8 cellular contexts compared by ENCODE assay signal in genomic region chr11:65419460-65419772, GRCh38. TPM values are rescaled to one million over a fixed set of nuclear protein-coding genes. Genes with fewer than 3 reads are reported as not detected.
DNase-seq lines count a peak whose midpoint lies in the region; ATAC-seq and TF ChIP-seq lines count a peak whose summit lies in the region.

No MANE protein-coding gene starts in this region.

- H4K91ac ChIP-seq in H9 (ENCODE audit: insufficient read length, low read depth, low read length), result peak overlapping the region; percentile 85

- H3K79me2 ChIP-seq in H9 (ENCODE audit: insufficient read depth, low read length), result peaks cover 2% of the 10 kb centered on the region; the same call in 1 of the 2 replicates

- peaks cover 11% of the 10 kb centered on the region for H3K27me3 Mint-ChIP-seq in H9 (ENCODE audit: low read depth)
- H3K27me3 Mint-ChIP-seq in activated CD4-positive, alpha-beta memory T cell treated with anti-CD3 and anti-CD28 coated beads for 36 hours, result peaks cover 16% of the 10 kb centered on the region

- no CpG with 5 or more reads among the region's 7 CpGs for WGBS in H9 (ENCODE audit: extremely low coverage, insufficient read length, low lambda C conversion rate)
- 16 to 31% (median 21%) methylated on average over 4 to 7 of the region's 7 CpGs for WGBS in heart left ventricle, 4 donors

- no peak overlapping the region for H3K56ac ChIP-seq in H9 (ENCODE audit: insufficient read length, low read depth, low read length)

- no peak overlapping the region for H2BK120ac ChIP-seq in H9 (ENCODE audit: low read depth, low read length, poor library complexity, severe bottlenecking)

- H4K8ac ChIP-seq in H9 (replicated peaks; ENCODE audit: insufficient read length, low read depth, low read length), result no peak overlapping the region

- H3K18ac ChIP-seq in H9 (ENCODE audit: insufficient read length, low read depth, low read length), result peak overlapping the region; percentile 79

- no peak overlapping the region for H3K4me2 ChIP-seq in H9 (ENCODE audit: insufficient read depth, insufficient read length, low read length)

- ATAC-seq in heart left ventricle (no peak), HG03045 (IDR thresholded peaks at IDR 0.05; ENCODE audit: unreplicated experiment) (no peak), GM18520 (IDR thresholded peaks at IDR 0.05; ENCODE audit: unreplicated experiment) (no peak)

- H3K4ac ChIP-seq in H9 (ENCODE audit: low read depth, low read length), result no peak overlapping the region; the same call in 1 of the 2 replicates

- peak overlapping the region in 1 of 2 experiments; percentile 74; a peak in 2 of 5 replicates for H3K4me3 Mint-ChIP-seq in H9
- H3K4me3 Mint-ChIP-seq in activated CD4-positive, alpha-beta memory T cell treated with anti-CD3 and anti-CD28 coated beads for 36 hours, result peak overlapping the region; percentile 97

- H4K20me1 ChIP-seq in H9 (ENCODE audit: control insufficient read depth, insufficient read depth, insufficient read length), result peaks cover 2% of the 10 kb centered on the region

- H3K27ac Mint-ChIP-seq in H9, result peak overlapping the region; percentile 100; a peak in 6 of 7 replicates
- H3K27ac Mint-ChIP-seq in activated CD4-positive, alpha-beta memory T cell treated with anti-CD3 and anti-CD28 coated beads for 36 hours, result peak overlapping the region; percentile 100

- H3K79me1 ChIP-seq in H9 (ENCODE audit: insufficient read depth, low read depth, low read length, poor library complexity, severe bottlenecking), result no peaks in the 10 kb centered on the region

- peaks cover 13% of the 10 kb centered on the region for H3K23me2 ChIP-seq in H9 (ENCODE audit: insufficient read length, low read depth, low read length, poor library complexity, severe bottlenecking)

- no peak overlapping the region for H4K5ac ChIP-seq in H9 (ENCODE audit: insufficient read length, low read depth, low read length)

- H3K9me3 ChIP-seq in H9 (ENCODE audit: control insufficient read depth, low read depth, low read length) (no peaks in the 10 kb centered on the region), heart left ventricle (no peaks in the 10 kb centered on the region)

- CTCF ChIA-PET in activated CD4-positive, alpha-beta memory T cell treated with anti-CD3 and anti-CD28 coated beads for 36 hours (lab: Charles Lee), result interaction anchor here (1.1 to 11.8 kb wide), 6 partner anchors 38 to 168 kb away, joined by 3 to 257 read pairs (median 22); partner anchors contain the start of genes MALAT1 and SLC25A45

- H3K4me3 ChIP-seq in heart left ventricle, result peak overlapping the region; percentile 6 to 96 (median 82)
- H3K4me3 ChIP-seq in skeletal muscle cell (ENCODE audit: low read depth, low read length), result peak overlapping the region; percentile 32

- no peak overlapping the region for H2BK15ac ChIP-seq in H9 (ENCODE audit: low read depth, low read length)

- TF ChIP-seq CTCF in H9 (conservative IDR thresholded peaks at IDR 0.05) (no peak), heart left ventricle (IDR thresholded peaks at IDR 0.05) (no peak)

- no peaks in the 10 kb centered on the region for H3K27me3 ChIP-seq in H9 (ENCODE audit: insufficient read depth, low read length)
- no peaks in the 10 kb centered on the region for H3K27me3 ChIP-seq in heart left ventricle

- DNase-seq in H9 (no peak), heart left ventricle (peak in 2 of 5 donors; percentile 38 to 61), skeletal muscle cell (ENCODE audit: low read depth) (no peak), NCI-H1105 treated with DMSO at 0.1 percent for 48 hours (lab: John Stamatoyannopoulos, UW) (no peak)
- DNase-seq in activated CD4-positive, alpha-beta memory T cell treated with anti-CD3 and anti-CD28 coated beads for 36 hours, result no peak
- DNase-seq in stimulated activated CD4-positive, alpha-beta T cell treated with anti-CD3 and anti-CD28 coated beads, Interleukin-2, amount 100 ng/mL, for 48 hours, result no peak

- H3K36me3 ChIP-seq in heart left ventricle, result peaks cover 0 to 16% (median 6%) of the 10 kb centered on the region in 9 donors

- H3K27ac ChIP-seq in H9 (ENCODE audit: insufficient read length, low read depth, low read length) (peak overlapping the region; percentile 82), heart left ventricle (peak overlapping the region; percentile 98 to 100 (median 100))

- no peak overlapping the region for H3T11ph ChIP-seq in H9 (ENCODE audit: low read length)

- intact Hi-C loops in activated CD4-positive, alpha-beta memory T cell treated with anti-CD3 and anti-CD28 coated beads for 36 hours (cut with micrococcal nuclease), result no loop called here
- intact Hi-C loops in heart left ventricle (cut with DNase I), result loop anchor here in 9 of 10 donors (1.0 to 10.0 kb wide), 7 partner anchors 37 to 88 kb away; partner anchors contain the start of gene SLC25A45 (in 4 of the 9)

- H2BK5ac ChIP-seq in H9 (ENCODE audit: insufficient read length, low read length), result no peak overlapping the region

- peaks cover 72 to 81% of the 10 kb centered on the region in 2 experiments for H3K4me1 Mint-ChIP-seq in H9
- peaks cover 49% of the 10 kb centered on the region for H3K4me1 Mint-ChIP-seq in activated CD4-positive, alpha-beta memory T cell treated with anti-CD3 and anti-CD28 coated beads for 36 hours (ENCODE audit: low read depth)

- peak overlapping the region; percentile 12 for H3K9ac ChIP-seq in H9 (ENCODE audit: extremely low read depth, insufficient read length, low read length)

- H2AK5ac ChIP-seq in H9 (ENCODE audit: insufficient read length, low read length), result no peak overlapping the region

- no peaks in the 10 kb centered on the region for H3K36me3 Mint-ChIP-seq in H9 (ENCODE audit: insufficient read depth in 1 of 3, low read depth in 3 of 3)
- H3K36me3 Mint-ChIP-seq in activated CD4-positive, alpha-beta memory T cell treated with anti-CD3 and anti-CD28 coated beads for 36 hours, result peaks cover 40% of the 10 kb centered on the region

- H3K9me3 Mint-ChIP-seq in H9, result no peaks in the 10 kb centered on the region; a peak in 2 of 5 replicates
- peaks cover 11% of the 10 kb centered on the region for H3K9me3 Mint-ChIP-seq in activated CD4-positive, alpha-beta memory T cell treated with anti-CD3 and anti-CD28 coated beads for 36 hours

- no peak overlapping the region for H3K23ac ChIP-seq in H9 (ENCODE audit: insufficient read length, low read depth, low read length)

- POLR2A ChIA-PET in activated CD4-positive, alpha-beta memory T cell treated with anti-CD3 and anti-CD28 coated beads for 36 hours (lab: Charles Lee), result interaction anchor here (0.9 to 17.4 kb wide), 17 partner anchors 8 to 196 kb away, joined by 3 to 4089 read pairs (median 6); partner anchors contain the start of genes EHBP1L1, MALAT1, PCNX3 and POLA2

- H3K4me1 ChIP-seq in H9 (ENCODE audit: insufficient read depth, low read length) (peaks cover 13% of the 10 kb centered on the region), heart left ventricle (peaks cover 11 to 68% (median 55%) of the 10 kb centered on the region in 12 donors)

- no peak overlapping the region for H2AFZ ChIP-seq in H9 (ENCODE audit: low read length)

- peak overlapping the region; percentile 79 for H2BK12ac ChIP-seq in H9 (ENCODE audit: insufficient read length, low read depth, low read length)

- H3K14ac ChIP-seq in H9 (ENCODE audit: insufficient read depth, low read length), result peak overlapping the region; percentile 74

- TF ChIP-seq POLR2A in heart left ventricle (IDR thresholded peaks at IDR 0.05), result no peak

- no peak overlapping the region for H2BK20ac ChIP-seq in H9 (ENCODE audit: low read depth, low read length, poor library complexity, severe bottlenecking)

RNA-seq across cellular contexts. Expression of gene NEAT1, which starts 3.2 kb away (rescaled TPM):
- total RNA-seq in H9 (2021) (11.1 and 12.7 TPM in 2 replicates), heart left ventricle (100 to 1,000 TPM in 7 of 9 donors, 10 to 100 TPM in 2; 17.0 to 760 (median 507) TPM)
- 100 to 1,000 TPM; 593 to 683 TPM for total RNA-seq in activated CD4-positive, alpha-beta memory T cell treated with anti-CD3 and anti-CD28 coated beads for 36 hours
- 100 to 1,000 TPM; 104 to 532 TPM for polyA plus RNA-seq in heart left ventricle

RNA-seq across cellular contexts. Expression of gene FRMD8, which starts 33.0 kb away (rescaled TPM):
- total RNA-seq in H9 (2021), result 19.0 and 22.7 TPM in 2 replicates
- 10 to 100 TPM; 34.7 to 37.9 TPM for total RNA-seq in activated CD4-positive, alpha-beta memory T cell treated with anti-CD3 and anti-CD28 coated beads for 36 hours
- 10 to 100 TPM in 7 of 9 donors, 1 to 10 TPM in 2; 6.1 to 24.1 (median 11.3) TPM for total RNA-seq in heart left ventricle
- 10 to 100 TPM in 1 of 2 donors, 1 to 10 TPM in 1; 8.0 to 16.3 TPM for polyA plus RNA-seq in heart left ventricle

RNA-seq across cellular contexts. Expression of gene SLC25A45, which starts 37.0 kb away (rescaled TPM):
- total RNA-seq in H9 (2021) (1.1 and 1.6 TPM in 2 replicates), heart left ventricle (10 to 100 TPM in 1 of 9 donors, 1 to 10 TPM in 8; 3.8 to 11.6 (median 6.6) TPM)
- total RNA-seq in activated CD4-positive, alpha-beta memory T cell treated with anti-CD3 and anti-CD28 coated beads for 36 hours, result 10 to 100 TPM; 14.4 to 16.1 TPM
- polyA plus RNA-seq in heart left ventricle, result 1 to 10 TPM; 3.8 to 6.6 TPM
